In genomic region chr15:89822611-89822950, GRCh38 we compare ENCODE assay signal across 29 cellular contexts. TPM values are rescaled to one million over a fixed set of nuclear protein-coding genes. Genes with fewer than 3 reads are reported as not detected.
DNase-seq lines count a peak whose midpoint lies in the region; ATAC-seq and TF ChIP-seq lines count a peak whose summit lies in the region.
"Had no signal": no experiment of that assay in that cellular context is flagged by ENCODE, and none has a peak within 500 bp of the region (broad histone marks: within the 10 kb centered on the region; RNA-seq: fewer than 3 reads in every experiment).

No MANE protein-coding gene starts in this region.

- dilution Hi-C loops in IMR-90 (cut with HindIII; ENCODE audit: low sequenced_read_pairs, unreplicated experiment) = no loop called here

- H3K4ac ChIP-seq in IMR-90 (ENCODE audit: low read depth, low read length) = peak overlapping the region; percentile 46

- TF ChIP-seq POLR2A in IMR-90 (IDR thresholded peaks at IDR 0.05; ENCODE audit: low read depth, low read length) (no peak), breast epithelium (IDR thresholded peaks at IDR 0.05) (no peak)

- no peaks in the 10 kb centered on the region for H3K9me3 ChIP-seq in BLaER1
- no peaks in the 10 kb centered on the region for H3K9me3 ChIP-seq in IMR-90 (ENCODE audit: control insufficient read depth, insufficient read depth, low read length)
- H3K9me3 ChIP-seq in breast epithelium = no peaks in the 10 kb centered on the region
- no peaks in the 10 kb centered on the region for H3K9me3 ChIP-seq in neutrophil
- H3K9me3 ChIP-seq: pancreas, SK-N-SH had no signal

- intact Hi-C loops in IMR-90 (cut with micrococcal nuclease) (no loop called here), breast epithelium (cut with DNase I; ENCODE audit: low total_unique reads) (no loop called here)

- H4K20me1 ChIP-seq in BLaER1 (no peaks in the 10 kb centered on the region), IMR-90 (ENCODE audit: insufficient read depth, low read length) (no peaks in the 10 kb centered on the region)

- H3K4me2 ChIP-seq in BLaER1 (peak overlapping the region; percentile 64), IMR-90 (ENCODE audit: low read depth, low read length) (no peak overlapping the region)

- H2BK15ac ChIP-seq in IMR-90 (ENCODE audit: low read depth, low read length) = peak overlapping the region; percentile 44; the same call in 1 of the 3 replicates

- H4K5ac ChIP-seq in IMR-90 (ENCODE audit: low read depth, low read length) = no peak overlapping the region

- ATAC-seq in IMR-90 (ENCODE audit: low read depth) = no peak
- ATAC-seq in HG03521 (IDR thresholded peaks at IDR 0.05; ENCODE audit: unreplicated experiment) = no peak
- ATAC-seq: activated naive CD4-positive, alpha-beta T cell treated with anti-CD3 and anti-CD28 coated beads, Interleukin-2, amount 50 U/mL, for 72 hours; naive thymus-derived CD4-positive, alpha-beta T cell; pancreas had no signal

- POLR2A ChIA-PET in IMR-90 (lab: Charles Lee; ENCODE audit: unreplicated experiment) = interaction anchor here (0.6 kb wide), 1 partner anchor 22 kb away, joined by 3 read pairs; no protein-coding TSS in a partner anchor
- POLR2A ChIA-PET in GM10248 (lab: Yijun Ruan, JAX) = no interaction called here

- no peak for DNase-seq in IMR-90
- DNase-seq in breast epithelium (ENCODE audit: low spot score in 2 of 2) = no peak
- DNase-seq in GM10248 (ENCODE audit: extremely low spot score) = no peak
- DNase-seq in KG1 (lab: John Stamatoyannopoulos, UW) = no peak
- no peak for DNase-seq in NCI-H345 treated with DMSO at 0.1 percent for 48 hours (lab: John Stamatoyannopoulos, UW; ENCODE audit: unreplicated experiment)
- DNase-seq: activated CD4-positive, alpha-beta memory T cell treated with anti-CD3 and anti-CD28 coated beads for 36 hours; activated CD4-positive, CD25-positive, alpha-beta regulatory T cell treated with anti-CD3 and anti-CD28 coated beads, Interleukin-2, amount 50 U/mL, for 72 hours; activated CD8-positive, alpha-beta memory T cell treated with anti-CD3 and anti-CD28 coated beads, Interleukin-2, amount 50 U/mL, for 48 hours; DND-41; hypothalamus; midbrain; naive thymus-derived CD4-positive, alpha-beta T cell; NCI-H1105 treated with DMSO at 0.1 percent for 48 hours; NCI-H1930; NCI-H226; stimulated activated CD4-positive, alpha-beta T cell treated with anti-CD3 and anti-CD28 coated beads, Interleukin-4, amount 100 ng/mL, for 1 hour had no signal

- no peak overlapping the region for H3K56ac ChIP-seq in IMR-90 (ENCODE audit: extremely low read depth, insufficient read depth, low read length)

- H2BK20ac ChIP-seq in IMR-90 (ENCODE audit: low read depth, low read length) = peak overlapping the region; percentile 8; the same call in 1 of the 2 replicates

- TF ChIP-seq CTCF in IMR-90 (conservative IDR thresholded peaks at IDR 0.05; ENCODE audit: low read depth, low read length) = no peak
- no peak for TF ChIP-seq CTCF in breast epithelium (IDR thresholded peaks at IDR 0.05)
- no peak for TF ChIP-seq CTCF in neutrophil (IDR thresholded peaks at IDR 0.05)
- TF ChIP-seq CTCF in GM10248 (IDR thresholded peaks at IDR 0.05; ENCODE audit: control extremely low read depth, extremely low read depth, low read depth, missing control alignments) = no peak

- peak overlapping the region; percentile 86 for H2AK5ac ChIP-seq in IMR-90 (ENCODE audit: low read depth, low read length)

- no peaks in the 10 kb centered on the region for H3K36me3 ChIP-seq in BLaER1
- no peaks in the 10 kb centered on the region for H3K36me3 ChIP-seq in IMR-90 (ENCODE audit: control insufficient read depth, insufficient read depth, low read length)
- no peaks in the 10 kb centered on the region for H3K36me3 ChIP-seq in breast epithelium
- H3K36me3 ChIP-seq in neutrophil = no peaks in the 10 kb centered on the region
- H3K36me3 ChIP-seq: cardiac muscle cell, pancreas had no signal

- H3K4me3 ChIP-seq in BLaER1 (no peak overlapping the region), IMR-90 (ENCODE audit: insufficient read depth, low read depth, low read length) (no peak overlapping the region), breast epithelium (no peak overlapping the region), neutrophil (ENCODE audit: low read depth in 1 of 2, low read length in 1 of 2) (peak overlapping the region; percentile 54 to 62)
- H3K4me3 ChIP-seq: cardiac muscle cell, pancreas had no signal

- peak overlapping the region; percentile 86 for H2AK9ac ChIP-seq in IMR-90 (replicated peaks; ENCODE audit: low read depth, low read length, poor library complexity)

- H3K9ac ChIP-seq in BLaER1 (no peak overlapping the region), IMR-90 (ENCODE audit: low read depth, low read length) (no peak overlapping the region)
- H3K9ac ChIP-seq: SK-N-SH had no signal

- no peak overlapping the region for H2AFZ ChIP-seq in IMR-90 (replicated peaks; ENCODE audit: low read length, poor library complexity)

- TF ChIP-seq RAD21 in IMR-90 (IDR thresholded peaks at IDR 0.05; ENCODE audit: low read length) = no peak

- 100% methylated on average over 1 of the region's 5 CpGs; no CpG with 5 or more reads in 1 of the 2 experiments for WGBS in IMR-90 (ENCODE audit: extremely low coverage in 2 of 2, insufficient read length in 1 of 2), 2 experiments

- peak overlapping the region; percentile 14; the same call in 1 of the 2 replicates for H4K91ac ChIP-seq in IMR-90 (ENCODE audit: insufficient read depth, low read depth, low read length)

- H2BK5ac ChIP-seq in IMR-90 (ENCODE audit: low read depth, low read length, poor library complexity, severe bottlenecking) = no peak overlapping the region

- H3K4me1 ChIP-seq in BLaER1 (peaks cover 35% of the 10 kb centered on the region), IMR-90 (ENCODE audit: control insufficient read depth, insufficient read depth, low read length) (peaks cover 12% of the 10 kb centered on the region), breast epithelium (peaks cover 5 to 8% of the 10 kb centered on the region in 2 donors), neutrophil (ENCODE audit: control insufficient read depth in 1 of 2, insufficient read depth in 1 of 2, low read depth in 1 of 2, low read length in 1 of 2) (peaks cover 88 to 92% of the 10 kb centered on the region in 2 experiments)

- H3K79me1 ChIP-seq in IMR-90 (ENCODE audit: low read depth in 1 of 2, low read length in 2 of 2) = no peaks in the 10 kb centered on the region

- 0 out of 2 replicates have a peak overlapping the region, but pooled peaks have one; percentile 8 for H2BK120ac ChIP-seq in IMR-90 (ENCODE audit: low read depth, low read length)

- CTCF ChIA-PET in IMR-90 (lab: Yijun Ruan, JAX) (no interaction called here), GM10248 (lab: Yijun Ruan, JAX) (interaction anchor here (1.1 kb wide), 1 partner anchor 52 kb away, joined by 3 read pairs; no protein-coding TSS in a partner anchor)

- no TSS peak for BruUV-seq in IMR-90 (replicated peaks; lab: Mats Ljungman, UMichigan)

- no peak overlapping the region for H4K8ac ChIP-seq in IMR-90 (ENCODE audit: low read depth in 2 of 2, low read length in 2 of 2)

- H3K27me3 ChIP-seq in BLaER1 = no peaks in the 10 kb centered on the region
- H3K27me3 ChIP-seq in IMR-90 (ENCODE audit: control insufficient read depth, insufficient read depth, low read length) = no peaks in the 10 kb centered on the region
- no peaks in the 10 kb centered on the region for H3K27me3 ChIP-seq in breast epithelium
- no peaks in the 10 kb centered on the region for H3K27me3 ChIP-seq in neutrophil
- H3K27me3 ChIP-seq: cardiac muscle cell, pancreas had no signal

- H3K23ac ChIP-seq in IMR-90 (ENCODE audit: low read depth, low read length) = no peak overlapping the region

- H3K9me1 ChIP-seq in IMR-90 (ENCODE audit: insufficient read depth, low read length) = peaks cover 15% of the 10 kb centered on the region; the same call in 1 of the 2 replicates

- H3K27ac ChIP-seq in BLaER1 = no peak overlapping the region
- no peak overlapping the region for H3K27ac ChIP-seq in IMR-90 (ENCODE audit: insufficient read depth, low read length)
- H3K27ac ChIP-seq in breast epithelium = peak overlapping the region; percentile 60 to 66
- peak overlapping the region; percentile 99 for H3K27ac ChIP-seq in neutrophil
- H3K27ac ChIP-seq: C4-2B, cardiac muscle cell, pancreas had no signal

- no peak overlapping the region for H3K18ac ChIP-seq in IMR-90 (ENCODE audit: low read depth, low read length)

- no peak overlapping the region; the same call in 1 of the 2 replicates for H3K14ac ChIP-seq in IMR-90 (replicated peaks; ENCODE audit: low read depth, low read length)

- in situ Hi-C loops in IMR-90 (cut with MboI; ENCODE audit: low sequenced_read_pairs) = no loop called here

TF ChIP-seq in IMR-90, 13 proteins besides CTCF, POLR2A, EP300 and RAD21 (continues in another document):
- TF ChIP-seq ELK1 (IDR thresholded peaks at IDR 0.05; ENCODE audit: borderline replicate concordance, low read depth, low read length) (no peak), NFE2L2 (IDR thresholded peaks at IDR 0.05; ENCODE audit: low read depth, low read length) (no peak), SMC3 (IDR thresholded peaks at IDR 0.05; ENCODE audit: low read depth, low read length) (no peak), CHD1 (IDR thresholded peaks at IDR 0.05; ENCODE audit: low read depth, low read length) (no peak), RCOR1 (IDR thresholded peaks at IDR 0.05; ENCODE audit: insufficient replicate concordance, low read length) (no peak), FOS (IDR thresholded peaks at IDR 0.05; ENCODE audit: low read depth, low read length) (no peak), MAZ (IDR thresholded peaks at IDR 0.05; ENCODE audit: borderline replicate concordance, low read depth, low read length) (no peak), MAFK (IDR thresholded peaks at IDR 0.05; ENCODE audit: low read depth, low read length) (no peak)

RNA-seq across cellular contexts. Expression of gene ANPEP, which starts 7.9 kb away (rescaled TPM):
- total RNA-seq in IMR-90 (2012; rRNA removed) (8.4 and 8.6 TPM in 2 replicates), breast epithelium (100 to 1,000 TPM in 2 of 3 donors, 10 to 100 TPM in 1; 26.5 to 129 (median 106) TPM)
- 40.4 and 47.0 TPM in 2 replicates for polyA plus RNA-seq in IMR-90 (2012; rRNA removed)
- 50.7 and 52.3 TPM in 2 replicates for polyA plus RNA-seq in IMR-90 (2012; cell fraction: cytosol; rRNA removed)
- 95.5 and 110 TPM in 2 replicates for polyA plus RNA-seq in IMR-90 (2012; cell fraction: nucleus; rRNA removed; ENCODE audit: low replicate concordance)

RNA-seq across cellular contexts. Expression of gene MESP2, which starts 46.4 kb away (rescaled TPM):
- total RNA-seq in IMR-90 (2012; rRNA removed) = 0.18 and 0.28 TPM in 2 replicates
- polyA plus RNA-seq in IMR-90 (2012; rRNA removed) = 0.32 and 0.34 TPM in 2 replicates
- polyA plus RNA-seq in IMR-90 (2012; cell fraction: cytosol; rRNA removed) = 0.26 and 0.43 TPM in 2 replicates
- polyA plus RNA-seq in IMR-90 (2012; cell fraction: nucleus; rRNA removed; ENCODE audit: low replicate concordance) = 0.13 and 0.34 TPM in 2 replicates
- total RNA-seq in breast epithelium = 1 to 10 TPM in 1 of 3 donors, under 1 TPM in 1, not detected in 1; 0.64 to 2.3 TPM
- total RNA-seq: activated CD4-positive, alpha-beta memory T cell treated with anti-CD3 and anti-CD28 coated beads for 36 hours; activated naive CD4-positive, alpha-beta T cell treated with anti-CD3 and anti-CD28 coated beads, Interleukin-2, amount 50 U/mL, for 72 hours; aorta; liver; naive thymus-derived CD4-positive, alpha-beta T cell; temporal lobe; urinary bladder had no signal
- polyA plus RNA-seq: IgD-negative memory B cell; naive thymus-derived CD4-positive, alpha-beta T cell had no signal

Comparison
In these comparisons a context has a peak if more than half of its experiments do, and no peak if none do; other contexts are left out.
1. H3K27ac ChIP-seq: peak in breast epithelium (2 of 2) and neutrophil (single experiment); none in BLaER1 (single experiment) and IMR-90 (single experiment).
2. H3K4me3 ChIP-seq: peak in neutrophil (2 of 2); none in BLaER1 (single experiment), IMR-90 (single experiment) and breast epithelium (0 of 3).